8 cellular contexts compared by ENCODE assay signal in the genomic region with DNA sequence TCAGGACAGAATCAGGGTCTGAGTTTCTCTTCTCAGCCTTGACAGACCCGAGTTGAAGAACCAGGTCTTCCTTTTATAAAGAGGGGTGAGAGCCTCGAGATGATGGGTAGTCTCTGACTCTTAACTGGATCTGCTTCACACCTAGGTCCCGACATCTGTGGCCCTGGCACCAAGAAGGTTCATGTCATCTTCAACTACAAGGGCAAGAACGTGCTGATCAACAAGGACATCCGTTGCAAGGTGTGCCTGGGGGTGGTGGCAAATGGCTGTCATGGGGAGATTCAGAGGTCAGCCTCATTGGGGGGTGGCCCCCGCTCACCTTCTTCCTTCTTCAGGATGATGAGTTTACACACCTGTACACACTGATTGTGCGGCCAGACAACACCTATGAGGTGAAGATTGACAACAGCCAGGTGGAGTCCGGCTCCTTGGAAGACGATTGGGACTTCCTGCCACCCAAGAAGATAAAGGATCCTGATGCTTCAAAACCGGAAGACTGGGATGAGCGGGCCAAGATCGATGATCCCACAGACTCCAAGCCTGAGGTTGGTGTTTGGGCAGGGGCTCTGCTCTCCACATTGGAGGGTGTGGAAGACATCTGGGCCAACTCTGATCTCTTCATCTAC. TPM values are rescaled to one million over a fixed set of nuclear protein-coding genes. Genes with fewer than 3 reads are reported as not detected.
A peak's percentile ranks its signal among the peaks of the same experiment; 100 is the strongest.
DNase-seq lines count a peak whose midpoint lies in the region; ATAC-seq and TF ChIP-seq lines count a peak whose summit lies in the region.

No MANE protein-coding gene starts in this region.

- no peaks in the 10 kb centered on the region for H3K9me3 Mint-ChIP-seq in naive B cell

- peaks cover 17 to 18% of the 10 kb centered on the region in 2 donors for H3K36me3 Mint-ChIP-seq in naive B cell

- H3K36me3 ChIP-seq in KMS-11 (ENCODE audit: insufficient read depth), result peaks cover 35% of the 10 kb centered on the region

- no peaks in the 10 kb centered on the region for H3K27me3 ChIP-seq in KMS-11 (ENCODE audit: insufficient read depth, low read depth)

- peak overlapping the region; percentile 90 to 99 (median 98) for H3K4me3 Mint-ChIP-seq in naive B cell

- DNase-seq in AG10803 (ENCODE audit: low read depth) (no peak), choroid plexus epithelial cell (ENCODE audit: low read depth) (no peak), naive B cell (no peak), HCEC 1CT (no peak), HuH-7 (ENCODE audit: low spot score) (no peak)

- ATAC-seq in naive B cell (ENCODE audit: low read depth in 2 of 2), result no peak
- ATAC-seq in HG03520 (IDR thresholded peaks at IDR 0.05; ENCODE audit: unreplicated experiment), result no peak
- ATAC-seq in GM18870 (IDR thresholded peaks at IDR 0.05; ENCODE audit: unreplicated experiment), result no peak

- H3K4me3 ChIP-seq in AG10803 (ENCODE audit: low read length) (peak overlapping the region; percentile 96), KMS-11 (IDR thresholded peaks at IDR 0.05; ENCODE audit: insufficient read depth, low read depth, low read length) (no peak overlapping the region), choroid plexus epithelial cell (ENCODE audit: low read depth, low read length) (peak overlapping the region; percentile 99)

- no peak overlapping the region for H2AFZ ChIP-seq in KMS-11 (ENCODE audit: low read depth)

- peak overlapping the region; percentile 96 for H3K4me2 ChIP-seq in KMS-11

- peaks cover 67% of the 10 kb centered on the region for H3K4me1 ChIP-seq in KMS-11 (ENCODE audit: low read depth, poor library complexity, severe bottlenecking)

- peak overlapping the region; percentile 27 to 99 (median 98) for H3K27ac Mint-ChIP-seq in naive B cell

- peak overlapping the region; percentile 97; the same call in 1 of the 2 replicates for H3K9ac ChIP-seq in KMS-11

- H3K27ac ChIP-seq in KMS-11, result peak overlapping the region; percentile 83

- H4K20me1 ChIP-seq in KMS-11 (ENCODE audit: insufficient read depth), result peaks cover 11% of the 10 kb centered on the region

- TF ChIP-seq CTCF in AG10803 (conservative IDR thresholded peaks at IDR 0.05; ENCODE audit: low read length) (no peak), KMS-11 (conservative IDR thresholded peaks at IDR 0.05; ENCODE audit: low read depth, low read length) (no peak), choroid plexus epithelial cell (conservative IDR thresholded peaks at IDR 0.05; ENCODE audit: low read depth, low read length) (no peak)

- H3K4me1 Mint-ChIP-seq in naive B cell, result peaks cover 48 to 73% (median 65%) of the 10 kb centered on the region in 3 donors

- peaks cover 40% of the 10 kb centered on the region for H3K79me2 ChIP-seq in KMS-11 (ENCODE audit: insufficient read depth, low read depth)

- H3K27me3 Mint-ChIP-seq in naive B cell, result no peaks in the 10 kb centered on the region

RNA-seq across cellular contexts. Expression of a gene that starts 1.6 kb away (rescaled TPM):
- polyA plus RNA-seq in naive B cell (ENCODE audit: low read depth in 6 of 6), result 100 to 1,000 TPM in 5 of 6 donors, 10 to 100 TPM in 1; 97.4 to 189 (median 155) TPM

RNA-seq across cellular contexts. Expression of a gene that starts 5.6 kb away (rescaled TPM):
- polyA plus RNA-seq in naive B cell (ENCODE audit: low read depth in 6 of 6), result 100 to 1,000 TPM in 3 of 6 donors, 10 to 100 TPM in 3; 82.9 to 119 (median 99.3) TPM

RNA-seq across cellular contexts. Expression of a gene that starts 6.5 kb away (rescaled TPM):
- polyA plus RNA-seq in naive B cell (ENCODE audit: low read depth in 6 of 6), result 10 to 100 TPM; 33.8 to 63.0 (median 44.0) TPM

RNA-seq across cellular contexts. Expression of a gene that starts 17.0 kb away (rescaled TPM):
- polyA plus RNA-seq in naive B cell (ENCODE audit: low read depth in 6 of 6), result 10 to 100 TPM; 49.4 to 65.9 (median 52.7) TPM

RNA-seq across cellular contexts. Expression of a gene that starts 20.9 kb away (rescaled TPM):
- polyA plus RNA-seq in naive B cell (ENCODE audit: low read depth in 6 of 6), result under 1 TPM in 1 of 6 donors, not detected in 5; 0.21 TPM
